ENCODE assay signal across 18 cellular contexts in genomic region chr16:81384006-81384405, GRCh38.
DNase-seq lines count a peak whose midpoint lies in the region; ATAC-seq and TF ChIP-seq lines count a peak whose summit lies in the region.
"Had no signal": no experiment of that assay in that cellular context is flagged by ENCODE, and none has a peak within 500 bp of the region (broad histone marks: within the 10 kb centered on the region; RNA-seq: fewer than 3 reads in every experiment).

No MANE protein-coding gene starts in this region.

- H3K4me1 ChIP-seq in right atrium auricular region (peaks cover 0 to 5% of the 10 kb centered on the region in 2 donors), neural progenitor cell (peaks cover 23% of the 10 kb centered on the region), uterus (no peaks in the 10 kb centered on the region)
- H3K4me1 ChIP-seq: psoas muscle had no signal

- no peak overlapping the region for H3K27ac Mint-ChIP-seq in neural progenitor cell
- H3K27ac Mint-ChIP-seq: activated CD4-positive, alpha-beta memory T cell treated with anti-CD3 and anti-CD28 coated beads, Interleukin-2, amount 10 ng/mL, durations not matched to agents 7 days and 5 days; HFFc6 had no signal

- no peaks in the 10 kb centered on the region for H3K36me3 ChIP-seq in right atrium auricular region
- no peaks in the 10 kb centered on the region for H3K36me3 ChIP-seq in neural progenitor cell
- H3K36me3 ChIP-seq in uterus, result no peaks in the 10 kb centered on the region

- ATAC-seq in Right ventricle myocardium inferior, result no peak
- ATAC-seq in HG03025 (IDR thresholded peaks at IDR 0.05; ENCODE audit: low FRiP score, unreplicated experiment), result no peak
- ATAC-seq: GM12878, psoas muscle had no signal

- H3K27me3 ChIP-seq in right atrium auricular region (no peaks in the 10 kb centered on the region), neural progenitor cell (no peaks in the 10 kb centered on the region), uterus (no peaks in the 10 kb centered on the region)

- H3K79me2 ChIP-seq in neural progenitor cell (ENCODE audit: low read depth), result no peaks in the 10 kb centered on the region

- peak overlapping the region; percentile 30 to 40 for H3K27ac ChIP-seq in right atrium auricular region
- peak overlapping the region; percentile 79 for H3K27ac ChIP-seq in neural progenitor cell
- peak overlapping the region; percentile 38 to 73 for H3K27ac ChIP-seq in uterus

- H3K27me3 Mint-ChIP-seq in neural progenitor cell (ENCODE audit: insufficient read depth, low read depth), result no peaks in the 10 kb centered on the region
- H3K27me3 Mint-ChIP-seq: activated CD4-positive, alpha-beta memory T cell treated with anti-CD3 and anti-CD28 coated beads, Interleukin-2, amount 10 ng/mL, durations not matched to agents 7 days and 5 days had no signal

- peaks cover 15% of the 10 kb centered on the region for H3K36me3 Mint-ChIP-seq in neural progenitor cell

- peaks cover 29% of the 10 kb centered on the region for H3K4me1 Mint-ChIP-seq in neural progenitor cell
- H3K4me1 Mint-ChIP-seq: activated CD4-positive, alpha-beta memory T cell treated with anti-CD3 and anti-CD28 coated beads, Interleukin-2, amount 10 ng/mL, durations not matched to agents 7 days and 5 days had no signal

- no peak overlapping the region for H3K9ac ChIP-seq in neural progenitor cell

- intact Hi-C loops in Right ventricle myocardium inferior (cut with DNase I) (no loop called here), uterus (cut with DNase I; ENCODE audit: low total_unique reads) (no loop called here)

- H3F3A ChIP-seq in neural progenitor cell (ENCODE audit: low read depth), result peaks cover 13% of the 10 kb centered on the region

- no peaks in the 10 kb centered on the region for H3K9me3 Mint-ChIP-seq in neural progenitor cell
- H3K9me3 Mint-ChIP-seq: activated CD4-positive, alpha-beta memory T cell treated with anti-CD3 and anti-CD28 coated beads, Interleukin-2, amount 10 ng/mL, durations not matched to agents 7 days and 5 days; HFFc6 had no signal

- no peak for TF ChIP-seq CTCF in right atrium auricular region (IDR thresholded peaks at IDR 0.05)
- TF ChIP-seq CTCF in neural progenitor cell (IDR thresholded peaks at IDR 0.05), result no peak
- no peak for TF ChIP-seq CTCF in uterus (IDR thresholded peaks at IDR 0.05)

- DNase-seq in right atrium auricular region (ENCODE audit: low spot score) (no peak), Right ventricle myocardium inferior (ENCODE audit: missing footprints) (no peak), fibroblast of gingiva (ENCODE audit: low read depth) (peak; percentile 76), neural progenitor cell (ENCODE audit: low spot score) (peak; percentile 73), uterus (no peak)
- no peak for DNase-seq in stimulated activated naive CD4-positive, alpha-beta T cell (lab: John Stamatoyannopoulos, UW)
- DNase-seq in effector CD8-positive, alpha-beta T cell (lab: John Stamatoyannopoulos, UW), result no peak
- DNase-seq: activated CD4-positive, alpha-beta memory T cell treated with anti-CD3 and anti-CD28 coated beads, Interleukin-2, amount 10 ng/mL, durations not matched to agents 7 days and 5 days; COR-L47; HFFc6; KG1; NCI-H1436; NCI-H510A treated with DMSO at 0.1 percent for 48 hours; psoas muscle; stimulated activated CD4-positive, alpha-beta T cell treated with anti-CD3 and anti-CD28 coated beads, Interleukin-2, amount 100 ng/mL, for 24 hours; trophoblast cell had no signal

- H3K9me3 ChIP-seq in right atrium auricular region (no peaks in the 10 kb centered on the region), neural progenitor cell (ENCODE audit: low read depth) (no peaks in the 10 kb centered on the region), uterus (no peaks in the 10 kb centered on the region)
- H3K9me3 ChIP-seq: psoas muscle had no signal

- no peak overlapping the region for H3K4me3 Mint-ChIP-seq in neural progenitor cell
- H3K4me3 Mint-ChIP-seq: activated CD4-positive, alpha-beta memory T cell treated with anti-CD3 and anti-CD28 coated beads, Interleukin-2, amount 10 ng/mL, durations not matched to agents 7 days and 5 days; HFFc6 had no signal

- no peak overlapping the region for H3K4me3 ChIP-seq in right atrium auricular region
- H3K4me3 ChIP-seq in neural progenitor cell, result peak overlapping the region; percentile 22
- no peak overlapping the region for H3K4me3 ChIP-seq in uterus
- H3K4me3 ChIP-seq: GM12878, psoas muscle had no signal

- H3K4me2 ChIP-seq in neural progenitor cell, result peak overlapping the region; percentile 69

- no peak overlapping the region for H2AFZ ChIP-seq in neural progenitor cell (replicated peaks)

- H4K20me1 ChIP-seq in neural progenitor cell (ENCODE audit: low read depth), result peaks cover 16% of the 10 kb centered on the region

- TF ChIP-seq POLR2A in uterus (IDR thresholded peaks at IDR 0.05), result no peak

Comparison
In these comparisons a context has a peak if more than half of its experiments do, and no peak if none do; other contexts are left out.
1. DNase-seq: peak in fibroblast of gingiva (single experiment) and neural progenitor cell (single experiment); none in right atrium auricular region (single experiment), Right ventricle myocardium inferior (single experiment), uterus (0 of 2), stimulated activated naive CD4-positive, alpha-beta T cell (0 of 6) and effector CD8-positive, alpha-beta T cell (single experiment).
2. Peak in every context shown above with its lines, with median percentiles within 50 percentile points of each other: H3K27ac ChIP-seq.